Comparison of ENCODE assay signal across 11 cellular contexts in genomic region chr3:88534534-88534933, GRCh38.
"Had no signal": no experiment of that assay in that cellular context is flagged by ENCODE, and none has a peak within 500 bp of the region (broad histone marks: within the 10 kb centered on the region; RNA-seq: fewer than 3 reads in every experiment).

No MANE protein-coding gene starts in this region.

- H3K36me3 ChIP-seq: HAP-1 had no signal

- H2AFZ ChIP-seq: GM23248, GM23338 had no signal

- H3K9ac ChIP-seq: GM23248 had no signal

- H3K4me1 ChIP-seq: HAP-1 had no signal

- H3K27ac ChIP-seq: GM23248 had no signal

- H3K4me2 ChIP-seq: GM23338 had no signal

- H3K4me3 ChIP-seq: GM23248, GM23338, HAP-1 had no signal

- FAIRE-seq: H1, H54 had no signal

- ATAC-seq: GM23338, HCT116 had no signal

- H3K9me3 ChIP-seq: HAP-1 had no signal

- DNase-seq: GM23248, GOT3, H7, H9, HCEC 1CT, HFFc6 had no signal
